27 cellular contexts compared by ENCODE assay signal in the genomic region with DNA sequence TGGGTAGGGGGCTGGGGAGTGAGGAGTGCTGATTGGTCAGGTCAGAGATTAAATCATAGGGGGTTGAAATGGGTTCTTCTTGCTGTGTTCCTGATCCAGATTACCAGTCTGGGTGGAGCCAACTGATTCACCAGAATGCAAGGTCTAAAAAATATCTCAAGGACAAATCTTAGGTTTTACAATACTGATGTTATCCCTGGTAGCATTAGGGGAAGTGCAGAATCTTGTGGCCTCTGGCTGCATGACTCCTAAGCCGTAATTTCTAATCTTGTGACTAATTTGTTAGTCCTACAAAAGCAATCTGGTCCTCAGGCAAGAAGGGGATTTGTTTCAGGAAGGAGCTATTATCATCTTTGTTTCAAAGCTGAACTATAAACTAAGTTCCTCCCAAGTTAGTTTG.
"Had no signal": no experiment of that assay in that cellular context is flagged by ENCODE, and none has a peak within 500 bp of the region (broad histone marks: within the 10 kb centered on the region; RNA-seq: fewer than 3 reads in every experiment).

No MANE protein-coding gene starts in this region.

- DNase-seq: activated CD4-positive, alpha-beta T cell treated with anti-CD3 and anti-CD28 coated beads, Interleukin-2, amount 10 ng/mL, durations not matched to agents 24 days and 14 days; activated CD4-positive, alpha-beta T cell treated with anti-CD3 and anti-CD28 coated beads, Interleukin-2, amount 50 U/mL, for 4 hours; activated CD8-positive, alpha-beta T cell treated with anti-CD3 and anti-CD28 coated beads, Interleukin-2, amount 10 ng/mL, durations not matched to agents 7 days and 5 days; activated gamma-delta T cell; activated naive CD4-positive, alpha-beta T cell treated with Interleukin-2 at 50 U/mL for 16 hours; activated naive CD8-positive, alpha-beta T cell treated with anti-CD3 and anti-CD28 coated beads, Interleukin-2, amount 10 ng/mL, durations not matched to agents 7 days and 5 days; activated T-cell treated with anti-CD3 and anti-CD28 coated beads, Interleukin-2, amount 50 U/mL, for 24 hours; amygdala; NCI-H1105; NCI-H1417 treated with DMSO at 0.1 percent for 48 hours; NCI-H187 treated with DMSO at 0.1 percent for 48 hours; NCI-H2081 treated with DMSO at 0.1 percent for 48 hours; NCI-H226; NCI-H446 treated with DMSO at 0.1 percent for 48 hours; NCI-H524; NCI-H69; NK-92 treated with Interleukin-12 subunit alpha and Interleukin-12 subunit beta, amount 100 ng/mL, for 24 hours; Right ventricle myocardium superior; SW 1271; T-helper 1 cell; T-helper 2 cell; T-helper 9 cell had no signal

- H3K4me1 Mint-ChIP-seq: activated CD4-positive, alpha-beta T cell treated with anti-CD3 and anti-CD28 coated beads, Interleukin-2, amount 10 ng/mL, durations not matched to agents 24 days and 14 days; activated naive CD4-positive, alpha-beta T cell treated with anti-CD3 and anti-CD28 coated beads, Interleukin-2, amount 50 U/mL, for 24 hours; activated naive CD8-positive, alpha-beta T cell treated with anti-CD3 and anti-CD28 coated beads, Interleukin-2, amount 10 ng/mL, durations not matched to agents 7 days and 5 days; central memory CD8-positive, alpha-beta T cell had no signal

- ATAC-seq: activated CD8-positive, alpha-beta T cell treated with anti-CD3 and anti-CD28 coated beads, Interleukin-2, amount 10 ng/mL, durations not matched to agents 7 days and 5 days had no signal

- H3K27ac Mint-ChIP-seq: activated CD4-positive, alpha-beta T cell treated with anti-CD3 and anti-CD28 coated beads, Interleukin-2, amount 10 ng/mL, durations not matched to agents 24 days and 14 days; activated CD8-positive, alpha-beta T cell treated with anti-CD3 and anti-CD28 coated beads, Interleukin-2, amount 10 ng/mL, durations not matched to agents 7 days and 5 days; activated naive CD4-positive, alpha-beta T cell treated with anti-CD3 and anti-CD28 coated beads, Interleukin-2, amount 50 U/mL, for 24 hours; activated naive CD8-positive, alpha-beta T cell treated with anti-CD3 and anti-CD28 coated beads, Interleukin-2, amount 10 ng/mL, durations not matched to agents 7 days and 5 days; activated T-cell treated with anti-CD3 and anti-CD28 coated beads, Interleukin-2, amount 50 U/mL, for 24 hours; activated T-helper 2 cell treated with anti-CD3 and anti-CD28 coated beads, Interferon-gamma antibody, Interleukin-2, Interleukin-4, amounts not matched to agents 10 μg/mL and 5 μg/mL and 100 μg/mL, durations not matched to agents 14 hours and 24 hours and 36 hours had no signal

- H3K4me3 Mint-ChIP-seq: activated CD4-positive, alpha-beta T cell treated with anti-CD3 and anti-CD28 coated beads, Interleukin-2, amount 10 ng/mL, durations not matched to agents 24 days and 14 days; activated CD8-positive, alpha-beta T cell treated with anti-CD3 and anti-CD28 coated beads, Interleukin-2, amount 10 ng/mL, durations not matched to agents 7 days and 5 days; activated naive CD4-positive, alpha-beta T cell treated with anti-CD3 and anti-CD28 coated beads, Interleukin-2, amount 50 U/mL, for 24 hours; activated naive CD8-positive, alpha-beta T cell treated with anti-CD3 and anti-CD28 coated beads, Interleukin-2, amount 10 ng/mL, durations not matched to agents 7 days and 5 days; activated T-cell treated with anti-CD3 and anti-CD28 coated beads, Interleukin-2, amount 50 U/mL, for 24 hours; central memory CD8-positive, alpha-beta T cell had no signal

- H3K4me3 ChIP-seq: ascending aorta, cardiac muscle cell had no signal

- H3K9me3 Mint-ChIP-seq: activated CD4-positive, alpha-beta T cell treated with anti-CD3 and anti-CD28 coated beads, Interleukin-2, amount 10 ng/mL, durations not matched to agents 24 days and 14 days; activated naive CD4-positive, alpha-beta T cell treated with anti-CD3 and anti-CD28 coated beads, Interleukin-2, amount 50 U/mL, for 24 hours; activated naive CD8-positive, alpha-beta T cell treated with anti-CD3 and anti-CD28 coated beads, Interleukin-2, amount 10 ng/mL, durations not matched to agents 7 days and 5 days; activated T-cell treated with anti-CD3 and anti-CD28 coated beads, Interleukin-2, amount 50 U/mL, for 24 hours; activated T-helper 2 cell treated with anti-CD3 and anti-CD28 coated beads, Interferon-gamma antibody, Interleukin-2, Interleukin-4, amounts not matched to agents 10 μg/mL and 5 μg/mL and 100 μg/mL, durations not matched to agents 14 hours and 24 hours and 36 hours had no signal

- H3K27me3 Mint-ChIP-seq: activated CD4-positive, alpha-beta T cell treated with anti-CD3 and anti-CD28 coated beads, Interleukin-2, amount 10 ng/mL, durations not matched to agents 24 days and 14 days; activated naive CD4-positive, alpha-beta T cell treated with anti-CD3 and anti-CD28 coated beads, Interleukin-2, amount 50 U/mL, for 24 hours; activated naive CD8-positive, alpha-beta T cell treated with anti-CD3 and anti-CD28 coated beads, Interleukin-2, amount 10 ng/mL, durations not matched to agents 7 days and 5 days; activated T-cell treated with anti-CD3 and anti-CD28 coated beads, Interleukin-2, amount 50 U/mL, for 24 hours; central memory CD8-positive, alpha-beta T cell had no signal

- H3K36me3 Mint-ChIP-seq: activated naive CD4-positive, alpha-beta T cell treated with anti-CD3 and anti-CD28 coated beads, Interleukin-2, amount 50 U/mL, for 24 hours; activated naive CD8-positive, alpha-beta T cell treated with anti-CD3 and anti-CD28 coated beads, Interleukin-2, amount 10 ng/mL, durations not matched to agents 7 days and 5 days had no signal
